ENCODE assay signal across 8 cellular contexts in genomic region chr13:18921063-18921462, GRCh38.
"Had no signal": no experiment of that assay in that cellular context is flagged by ENCODE, and none has a peak within 500 bp of the region (broad histone marks: within the 10 kb centered on the region; RNA-seq: fewer than 3 reads in every experiment).

No MANE protein-coding gene starts in this region.

- H3K4me3 ChIP-seq: HAP-1 had no signal

- H3K36me3 ChIP-seq: HAP-1 had no signal

- DNase-seq: GOT3, H7, IMR-90, Karpas-422, KBM-7 had no signal

- H3K9ac ChIP-seq: KMS-11 had no signal

- H3K4me1 ChIP-seq: HAP-1 had no signal

- H3K27ac ChIP-seq: HL-60, KMS-11 had no signal

- H3K4me2 ChIP-seq: KMS-11 had no signal
